Comparison of ENCODE assay signal across 31 cellular contexts in genomic region chr1:182742780-182743179, GRCh38. TPM values are rescaled to one million over a fixed set of nuclear protein-coding genes. Genes with fewer than 3 reads are reported as not detected.
"Had no signal": no experiment of that assay in that cellular context is flagged by ENCODE, and none has a peak within 500 bp of the region (broad histone marks: within the 10 kb centered on the region; RNA-seq: fewer than 3 reads in every experiment).

No MANE protein-coding gene starts in this region.

- DNase-seq: activated B cell treated with CpG ODN at 0.5 μM for 24 hours; activated CD4-positive, alpha-beta memory T cell treated with anti-CD3 and anti-CD28 coated beads, Interleukin-2, amount 10 ng/mL, durations not matched to agents 7 days and 5 days; activated CD4-positive, alpha-beta T cell treated with anti-CD3 and anti-CD28 coated beads for 48 hours; activated CD4-positive, alpha-beta T cell treated with anti-CD3 and anti-CD28 coated beads, Interleukin-2, amount 10 ng/mL, durations not matched to agents 7 days and 5 days; activated CD4-positive, alpha-beta T cell treated with anti-CD3 and anti-CD28 coated beads, Interleukin-2, amount 50 U/mL, for 48 hours; activated CD4-positive, CD25-positive, alpha-beta regulatory T cell treated with anti-CD3 and anti-CD28 coated beads, Interleukin-2, amount 50 U/mL, for 72 hours; activated CD8-positive, alpha-beta memory T cell treated with anti-CD3 and anti-CD28 coated beads for 24 hours; activated CD8-positive, alpha-beta memory T cell treated with anti-CD3 and anti-CD28 coated beads, Interleukin-2, amount 10 ng/mL, durations not matched to agents 7 days and 5 days; activated CD8-positive, alpha-beta memory T cell treated with anti-CD3 and anti-CD28 coated beads, Interleukin-2, amount 50 U/mL, for 48 hours; activated CD8-positive, alpha-beta T cell treated with anti-CD3 and anti-CD28 coated beads, Interleukin-2, amount 10 ng/mL, durations not matched to agents 7 days and 5 days; activated effector memory CD4-positive, alpha-beta T cell treated with Interleukin-2 at 50 U/mL for 16 hours; activated gamma-delta T cell; activated naive CD4-positive, alpha-beta T cell treated with anti-CD3 and anti-CD28 coated beads, Interleukin-2, amount 10 ng/mL, durations not matched to agents 7 days and 5 days; activated naive CD4-positive, alpha-beta T cell treated with Interleukin-2 at 50 U/mL for 16 hours; activated naive CD8-positive, alpha-beta T cell treated with anti-CD3 and anti-CD28 coated beads, Interleukin-2, amount 10 ng/mL, durations not matched to agents 7 days and 5 days; activated naive CD8-positive, alpha-beta T cell treated with anti-CD3 and anti-CD28 coated beads, Interleukin-2, amount 50 U/mL, for 24 hours; activated T-cell treated with anti-CD3 and anti-CD28 coated beads, Interleukin-2, amount 50 U/mL, for 24 hours; activated T-cell treated with anti-CD3 and anti-CD28 coated beads, Interleukin-2, amount 50 U/mL, for 48 hours; amygdala; anterior cingulate cortex; caudate nucleus; cerebellar nuclear complex; T-helper 1 cell; T-helper 2 cell; T-helper 9 cell had no signal

- H3K4me3 ChIP-seq: ascending aorta, cardiac muscle cell had no signal

- ATAC-seq: activated CD8-positive, alpha-beta memory T cell treated with anti-CD3 and anti-CD28 coated beads, Interleukin-2, amount 10 ng/mL, durations not matched to agents 7 days and 5 days; activated CD8-positive, alpha-beta T cell treated with anti-CD3 and anti-CD28 coated beads, Interleukin-2, amount 10 ng/mL, durations not matched to agents 7 days and 5 days; activated naive CD8-positive, alpha-beta T cell treated with anti-CD3 and anti-CD28 coated beads, Interleukin-2, amount 50 U/mL, for 24 hours had no signal

- H3K27ac ChIP-seq: ascending aorta, cardiac muscle cell, VCaP had no signal

- FAIRE-seq: bronchial epithelial cell, TTC549 had no signal

- H3K4me1 ChIP-seq: ascending aorta had no signal

- H3K9me3 ChIP-seq: ascending aorta had no signal

- H3K27me3 ChIP-seq: ascending aorta, cardiac muscle cell had no signal

- H3K36me3 ChIP-seq: ascending aorta, cardiac muscle cell had no signal

RNA-seq across cellular contexts. Expression of gene RGS8, which starts 58.4 kb away (rescaled TPM):
- total RNA-seq: activated B cell treated with CpG ODN at 0.5 μM for 24 hours; activated CD4-positive, alpha-beta memory T cell treated with anti-CD3 and anti-CD28 coated beads, Interleukin-2, amount 10 ng/mL, durations not matched to agents 7 days and 5 days; activated CD4-positive, alpha-beta T cell treated with anti-CD3 and anti-CD28 coated beads, Interleukin-2, amount 10 ng/mL, durations not matched to agents 7 days and 5 days; activated CD8-positive, alpha-beta memory T cell treated with anti-CD3 and anti-CD28 coated beads, Interleukin-2, amount 10 ng/mL, durations not matched to agents 7 days and 5 days; activated CD8-positive, alpha-beta T cell treated with anti-CD3 and anti-CD28 coated beads, Interleukin-2, amount 10 ng/mL, durations not matched to agents 7 days and 5 days; activated naive CD8-positive, alpha-beta T cell treated with anti-CD3 and anti-CD28 coated beads, Interleukin-2, amount 10 ng/mL, durations not matched to agents 7 days and 5 days; activated T-helper 2 cell treated with anti-CD3 and anti-CD28 coated beads, Interferon-gamma antibody, Interleukin-2, Interleukin-4, amounts not matched to agents 10 μg/mL and 5 μg/mL and 100 μg/mL, durations not matched to agents 14 hours and 24 hours and 36 hours; ascending aorta had no signal
- polyA plus RNA-seq: cardiac muscle cell had no signal
